12 cellular contexts compared by ENCODE assay signal in the genomic region with DNA sequence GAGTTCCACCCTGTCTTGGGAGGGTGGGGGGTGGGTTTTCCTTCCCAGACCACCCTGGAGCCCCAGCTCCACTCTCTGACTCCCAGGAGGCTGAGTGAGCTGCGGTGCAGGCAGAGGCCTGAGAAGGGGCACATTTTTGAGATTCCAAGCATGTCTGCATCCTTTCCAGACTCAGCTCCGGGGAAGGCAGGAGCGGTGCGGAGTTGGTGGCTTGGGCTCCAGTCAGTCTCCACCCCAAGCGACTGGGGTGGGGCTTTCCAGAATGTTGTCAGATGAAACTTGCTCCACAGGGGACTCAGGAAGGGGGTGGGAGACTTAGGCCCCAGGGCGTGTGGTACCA. TPM values are rescaled to one million over a fixed set of nuclear protein-coding genes. Genes with fewer than 3 reads are reported as not detected.
A peak's percentile ranks its signal among the peaks of the same experiment; 100 is the strongest.
DNase-seq lines count a peak whose midpoint lies in the region; ATAC-seq, FAIRE-seq and TF ChIP-seq lines count a peak whose summit lies in the region.
"Had no signal": no experiment of that assay in that cellular context is flagged by ENCODE, and none has a peak within 500 bp of the region (broad histone marks: within the 10 kb centered on the region; RNA-seq: fewer than 3 reads in every experiment).

No MANE protein-coding gene starts in this region.

- H3K27me3 ChIP-seq in upper lobe of right lung: no peaks in the 10 kb centered on the region
- H3K27me3 ChIP-seq: suprapubic skin had no signal

- DNase-seq in Right ventricle myocardium superior: no peak
- no peak for DNase-seq in cardiac septum (ENCODE audit: low spot score)
- DNase-seq in left lobe of liver (ENCODE audit: low spot score): no peak
- DNase-seq in upper lobe of right lung: peak; percentile 71
- DNase-seq in NCI-H2171 treated with DMSO at 0.1 percent for 48 hours (lab: John Stamatoyannopoulos, UW): no peak
- no peak for DNase-seq in D721Med (ENCODE audit: insufficient read length, low spot score)
- DNase-seq in stimulated activated CD4-positive, alpha-beta T cell treated with anti-CD3 and anti-CD28 coated beads, Interleukin-4, amount 100 ng/mL, for 1 hour: no peak
- DNase-seq: activated CD4-positive, alpha-beta T cell treated with anti-CD3 and anti-CD28 coated beads for 4 hours; AML-193 had no signal

- H3K9me3 ChIP-seq in upper lobe of right lung: no peaks in the 10 kb centered on the region
- H3K9me3 ChIP-seq: suprapubic skin had no signal

- peak overlapping the region; percentile 36 for H3K27ac ChIP-seq in upper lobe of right lung
- H3K27ac ChIP-seq: suprapubic skin had no signal

- no peak for FAIRE-seq in D721Med (lab: Jason Lieb, UNC)
- FAIRE-seq: bronchial epithelial cell had no signal

- H3K36me3 ChIP-seq in upper lobe of right lung: no peaks in the 10 kb centered on the region
- H3K36me3 ChIP-seq: suprapubic skin had no signal

- H3K4me1 Mint-ChIP-seq in brain: peaks cover 57% of the 10 kb centered on the region

- H3K4me3 ChIP-seq in upper lobe of right lung: no peak overlapping the region
- H3K4me3 ChIP-seq: suprapubic skin had no signal

- H3K36me3 Mint-ChIP-seq in brain: no peaks in the 10 kb centered on the region

- peaks cover 0 to 10% (median 0%) of the 10 kb centered on the region in 5 experiments for H3K9me3 Mint-ChIP-seq in brain

- intact Hi-C loops in Right ventricle myocardium superior (cut with DNase I) (no loop called here), cardiac septum (cut with DNase I) (loop anchor here (5.0 kb wide), 1 partner anchor 869 kb away; no protein-coding TSS in a partner anchor), upper lobe of right lung (cut with DNase I) (no loop called here)

- peak; percentile 46 for ATAC-seq in Right ventricle myocardium superior (ENCODE audit: poor library complexity)
- ATAC-seq in left lobe of liver: peak; percentile 24
- ATAC-seq in upper lobe of right lung: peak; percentile 72

- H3K27ac Mint-ChIP-seq in brain: peak overlapping the region in 3 of 5 experiments; percentile 58 to 93 (median 77)

- no peak overlapping the region for H3K4me3 Mint-ChIP-seq in brain

- peaks cover 3% of the 10 kb centered on the region for H3K27me3 Mint-ChIP-seq in brain

- peaks cover 9% of the 10 kb centered on the region for H3K4me1 ChIP-seq in upper lobe of right lung

- no peak for TF ChIP-seq CTCF in brain (conservative IDR thresholded peaks at IDR 0.05)
- TF ChIP-seq CTCF in upper lobe of right lung (IDR thresholded peaks at IDR 0.05): no peak
- no peak for TF ChIP-seq CTCF in D721Med (IDR thresholded peaks at IDR 0.05; ENCODE audit: insufficient read depth, missing control alignments)

RNA-seq across cellular contexts. Expression of gene HS6ST1, which starts 44.2 kb away (rescaled TPM):
- total RNA-seq in Right ventricle myocardium superior (35.1 TPM), cardiac septum (14.4 TPM), left lobe of liver (21.8 TPM), upper lobe of right lung (33.2 TPM)
- polyA plus RNA-seq in brain (ENCODE audit: insufficient read depth, low read depth, low replicate concordance): 64.3 TPM
